In genomic region chr11:66268210-66268952, GRCh38 we compare ENCODE assay signal across 8 cellular contexts. TPM values are rescaled to one million over a fixed set of nuclear protein-coding genes. Genes with fewer than 3 reads are reported as not detected.
DNase-seq lines count a peak whose midpoint lies in the region; ATAC-seq and TF ChIP-seq lines count a peak whose summit lies in the region.

RAB1B (plus strand) TSS chr11:66268639; CDS start chr11:66268680, 41 bp downstream.

- TF ChIP-seq CTCF in coronary artery (IDR thresholded peaks at IDR 0.05), result no peak

- peaks cover 25% of the 10 kb centered on the region for H3K4me1 ChIP-seq in BLaER1

- POLR2A ChIA-PET in activated CD4-positive, alpha-beta T cell treated with anti-CD3 and anti-CD28 coated beads, Interleukin-2, amount 10 ng/mL, durations not matched to agents 7 days and 5 days (lab: Charles Lee), result interaction anchor here (0.5 kb wide), 1 partner anchor 18 kb away, joined by 3 read pairs; no protein-coding TSS in a partner anchor

- H3K9ac ChIP-seq in BLaER1, result peak within 1 kb of the TSS; percentile 92

- DNase-seq in NCI-H69 (lab: John Stamatoyannopoulos, UW) (peak; percentile 100), coronary artery (ENCODE audit: low spot score) (peak; percentile 100)
- DNase-seq in activated CD4-positive, alpha-beta T cell treated with anti-CD3 and anti-CD28 coated beads, Interleukin-2, amount 10 ng/mL, durations not matched to agents 7 days and 5 days, result peak; percentile 100
- peak; percentile 99 to 100 for DNase-seq in stimulated activated CD4-positive, alpha-beta T cell treated with anti-CD3 and anti-CD28 coated beads, Interleukin-1b, Interleukin-23, amount 100 ng/mL, for 4 hours (ENCODE audit: low read depth in 2 of 2)

- H3K27ac Mint-ChIP-seq in activated CD4-positive, alpha-beta T cell treated with anti-CD3 and anti-CD28 coated beads, Interleukin-2, amount 10 ng/mL, durations not matched to agents 7 days and 5 days, result peak within 1 kb of the TSS; percentile 90

- CTCF ChIA-PET in activated CD4-positive, alpha-beta T cell treated with anti-CD3 and anti-CD28 coated beads, Interleukin-2, amount 10 ng/mL, durations not matched to agents 7 days and 5 days (lab: Charles Lee), result interaction anchor here (1.1 to 3.8 kb wide), 5 partner anchors 14 to 170 kb away, joined by 3 to 27 read pairs (median 4); partner anchors contain the start of genes MRPL11 and YIF1A

- no peaks in the 10 kb centered on the region for H3K9me3 ChIP-seq in BLaER1

- H3K27me3 Mint-ChIP-seq in activated CD4-positive, alpha-beta T cell treated with anti-CD3 and anti-CD28 coated beads, Interleukin-2, amount 10 ng/mL, durations not matched to agents 7 days and 5 days, result no peaks in the 10 kb centered on the region

- H3K27ac ChIP-seq in BLaER1, result peak within 1 kb of the TSS; percentile 93
- peak within 1 kb of the TSS; percentile 91 to 99 for H3K27ac ChIP-seq in coronary artery
- H3K27ac ChIP-seq in layer of hippocampus (ENCODE audit: low read depth, low read length), result peak within 1 kb of the TSS; percentile 99

- H4K20me1 ChIP-seq in BLaER1, result peaks cover 45% of the 10 kb centered on the region

- H3K4me1 Mint-ChIP-seq in activated CD4-positive, alpha-beta T cell treated with anti-CD3 and anti-CD28 coated beads, Interleukin-2, amount 10 ng/mL, durations not matched to agents 7 days and 5 days, result peaks cover 46% of the 10 kb centered on the region

- H3K4me3 Mint-ChIP-seq in activated CD4-positive, alpha-beta T cell treated with anti-CD3 and anti-CD28 coated beads, Interleukin-2, amount 10 ng/mL, durations not matched to agents 7 days and 5 days, result peak within 1 kb of the TSS; percentile 88

- peak within 1 kb of the TSS; percentile 81 for H3K4me3 ChIP-seq in BLaER1
- peak within 1 kb of the TSS; percentile 93 for H3K4me3 ChIP-seq in coronary artery

- peak within 1 kb of the TSS; percentile 98 for H3K4me2 ChIP-seq in BLaER1

- ATAC-seq in GM19328 (IDR thresholded peaks at IDR 0.05; ENCODE audit: unreplicated experiment), result peak; percentile 72
- ATAC-seq in HG03520 (IDR thresholded peaks at IDR 0.05; ENCODE audit: unreplicated experiment), result peak; percentile 78

- no peaks in the 10 kb centered on the region for H3K27me3 ChIP-seq in BLaER1
- no peaks in the 10 kb centered on the region for H3K27me3 ChIP-seq in layer of hippocampus (ENCODE audit: control insufficient read depth, insufficient read depth, low read length)

- peaks cover 44% of the 10 kb centered on the region for H3K36me3 Mint-ChIP-seq in activated CD4-positive, alpha-beta T cell treated with anti-CD3 and anti-CD28 coated beads, Interleukin-2, amount 10 ng/mL, durations not matched to agents 7 days and 5 days (ENCODE audit: low read depth)

- no peaks in the 10 kb centered on the region for H3K9me3 Mint-ChIP-seq in activated CD4-positive, alpha-beta T cell treated with anti-CD3 and anti-CD28 coated beads, Interleukin-2, amount 10 ng/mL, durations not matched to agents 7 days and 5 days

- peaks cover 59% of the 10 kb centered on the region for H3K36me3 ChIP-seq in BLaER1

RNA-seq across cellular contexts. Expression of gene RAB1B, which starts in this region (rescaled TPM):
- 100 to 1,000 TPM; 151 to 174 TPM for total RNA-seq in activated CD4-positive, alpha-beta T cell treated with anti-CD3 and anti-CD28 coated beads, Interleukin-2, amount 10 ng/mL, durations not matched to agents 7 days and 5 days

Comparison
In these comparisons a context has a peak if more than half of its experiments do, and no peak if none do; other contexts are left out.
1. Peak in every context shown above with its lines: DNase-seq, ATAC-seq, H3K4me3 ChIP-seq and H3K27ac ChIP-seq.